Comparison of ENCODE assay signal across 17 cellular contexts in the genomic region with DNA sequence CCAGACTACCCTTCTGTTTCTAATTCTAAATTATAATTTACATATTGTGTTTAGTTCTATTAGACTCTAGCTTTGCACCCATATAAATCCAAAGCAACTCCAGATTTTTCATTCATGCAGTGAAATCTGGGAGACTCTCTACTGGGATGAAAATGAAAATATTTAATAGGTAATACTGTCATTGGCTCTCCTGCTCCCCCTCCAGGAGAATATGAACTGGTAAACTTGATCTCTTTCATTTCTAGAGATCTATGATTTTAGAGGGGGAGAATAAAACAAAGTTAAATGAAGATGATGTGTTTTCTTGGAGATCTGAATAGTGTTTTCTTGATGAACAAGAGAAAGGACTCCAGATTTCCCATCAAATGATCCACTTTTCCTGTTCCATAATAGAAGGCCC.
DNase-seq lines count a peak whose midpoint lies in the region; ATAC-seq and TF ChIP-seq lines count a peak whose summit lies in the region.
"Had no signal": no experiment of that assay in that cellular context is flagged by ENCODE, and none has a peak within 500 bp of the region (broad histone marks: within the 10 kb centered on the region; RNA-seq: fewer than 3 reads in every experiment).

No MANE protein-coding gene starts in this region.

- no peaks in the 10 kb centered on the region for H3K79me2 ChIP-seq in mammary epithelial cell (ENCODE audit: insufficient read depth, low read length)

- H3K36me3 ChIP-seq in mammary epithelial cell (ENCODE audit: insufficient read depth, low read length) (no peaks in the 10 kb centered on the region), lower lobe of right lung (no peaks in the 10 kb centered on the region), vagina (no peaks in the 10 kb centered on the region)

- in situ Hi-C loops in mammary epithelial cell (cut with MboI; ENCODE audit: low sequenced_read_pairs in 2 of 2): loop anchor here (10.0 kb wide), 2 partner anchors 140 to 200 kb away; no protein-coding TSS in a partner anchor

- peak; percentile 25; the same call in 1 of the 2 replicates for TF ChIP-seq RAD21 in Ishikawa (IDR thresholded peaks at IDR 0.05; ENCODE audit: low read depth)

- DNase-seq in AG10803 (ENCODE audit: low read depth): no peak
- no peak for DNase-seq in mammary epithelial cell
- no peak for DNase-seq in lower lobe of right lung
- DNase-seq in HEK293T (ENCODE audit: extremely low spot score): no peak
- no peak for DNase-seq in activated CD8-positive, alpha-beta T cell treated with anti-CD3 and anti-CD28 coated beads for 36 hours
- no peak for DNase-seq in vagina (ENCODE audit: extremely low spot score in 2 of 2)
- DNase-seq: activated CD4-positive, alpha-beta memory T cell treated with anti-CD3 and anti-CD28 coated beads, Interleukin-2, amount 10 ng/mL, durations not matched to agents 7 days and 5 days; aorta; C1 segment of cervical spinal cord; effector CD8-positive, alpha-beta T cell; EL; NCI-H1092; NCI-H2171; testis had no signal

- no peak for TF ChIP-seq EP300 in Ishikawa (IDR thresholded peaks at IDR 0.05; ENCODE audit: borderline replicate concordance)

- H3K9me3 Mint-ChIP-seq in activated CD8-positive, alpha-beta T cell treated with anti-CD3 and anti-CD28 coated beads for 36 hours: no peaks in the 10 kb centered on the region
- H3K9me3 Mint-ChIP-seq: activated CD4-positive, alpha-beta memory T cell treated with anti-CD3 and anti-CD28 coated beads, Interleukin-2, amount 10 ng/mL, durations not matched to agents 7 days and 5 days; activated T-helper 2 cell treated with anti-CD3 and anti-CD28 coated beads, Interferon-gamma antibody, Interleukin-2, Interleukin-4, amounts not matched to agents 10 μg/mL and 5 μg/mL and 100 μg/mL, durations not matched to agents 14 hours and 24 hours and 36 hours had no signal

- H3K4me3 ChIP-seq in AG10803 (ENCODE audit: low read length) (no peak overlapping the region), mammary epithelial cell (replicated peaks in 1 of 3; ENCODE audit: insufficient read depth in 1 of 3, low read depth in 2 of 3, low read length in 3 of 3) (no peak overlapping the region), lower lobe of right lung (no peak overlapping the region), vagina (no peak overlapping the region)
- H3K4me3 ChIP-seq: testis had no signal

- no peak overlapping the region for H3K4me3 Mint-ChIP-seq in activated CD8-positive, alpha-beta T cell treated with anti-CD3 and anti-CD28 coated beads for 36 hours
- H3K4me3 Mint-ChIP-seq: activated CD4-positive, alpha-beta memory T cell treated with anti-CD3 and anti-CD28 coated beads, Interleukin-2, amount 10 ng/mL, durations not matched to agents 7 days and 5 days had no signal

- POLR2A ChIA-PET in HEK293T (lab: Yijun Ruan, JAX): no interaction called here
- POLR2A ChIA-PET in activated CD8-positive, alpha-beta T cell treated with anti-CD3 and anti-CD28 coated beads for 36 hours (lab: Charles Lee): no interaction called here

- peaks cover 15% of the 10 kb centered on the region for H3K27me3 Mint-ChIP-seq in activated CD8-positive, alpha-beta T cell treated with anti-CD3 and anti-CD28 coated beads for 36 hours

- H3K9ac ChIP-seq in mammary epithelial cell (ENCODE audit: insufficient read depth, low read length): no peak overlapping the region

- H3K27ac ChIP-seq in mammary epithelial cell (ENCODE audit: insufficient read depth, low read depth, low read length): no peak overlapping the region
- no peak overlapping the region for H3K27ac ChIP-seq in lower lobe of right lung
- H3K27ac ChIP-seq in vagina: no peak overlapping the region
- H3K27ac ChIP-seq: testis had no signal

- intact Hi-C loops in mammary epithelial cell (cut with micrococcal nuclease): no loop called here
- intact Hi-C loops in lower lobe of right lung (cut with DNase I): no loop called here
- intact Hi-C loops in activated CD8-positive, alpha-beta T cell treated with anti-CD3 and anti-CD28 coated beads for 36 hours (cut with micrococcal nuclease): no loop called here
- intact Hi-C loops in vagina (cut with DNase I): no loop called here

- dilution Hi-C loops in mammary epithelial cell (cut with HindIII; ENCODE audit: low sequenced_read_pairs): loop anchor here (25.0 kb wide), 1 partner anchor 192 kb away; no protein-coding TSS in a partner anchor

- H4K20me1 ChIP-seq in mammary epithelial cell (ENCODE audit: insufficient read depth, low read length): no peaks in the 10 kb centered on the region

- H3K36me3 Mint-ChIP-seq in activated CD8-positive, alpha-beta T cell treated with anti-CD3 and anti-CD28 coated beads for 36 hours (ENCODE audit: low read depth): no peaks in the 10 kb centered on the region

- H3K4me2 ChIP-seq in mammary epithelial cell (ENCODE audit: insufficient read depth, low read depth, low read length): no peak overlapping the region

- H3K4me1 Mint-ChIP-seq in activated CD8-positive, alpha-beta T cell treated with anti-CD3 and anti-CD28 coated beads for 36 hours (ENCODE audit: low read depth): no peaks in the 10 kb centered on the region
- H3K4me1 Mint-ChIP-seq: activated CD4-positive, alpha-beta memory T cell treated with anti-CD3 and anti-CD28 coated beads, Interleukin-2, amount 10 ng/mL, durations not matched to agents 7 days and 5 days had no signal

- H3K27me3 ChIP-seq in mammary epithelial cell (ENCODE audit: insufficient read depth, low read length) (no peaks in the 10 kb centered on the region), lower lobe of right lung (ENCODE audit: low read depth) (no peaks in the 10 kb centered on the region), vagina (no peaks in the 10 kb centered on the region)
- H3K27me3 ChIP-seq: testis had no signal

- no peak for TF ChIP-seq POLR2A in vagina (IDR thresholded peaks at IDR 0.05)

- ATAC-seq in lower lobe of right lung: no peak
- no peak for ATAC-seq in activated CD8-positive, alpha-beta T cell treated with anti-CD3 and anti-CD28 coated beads for 36 hours
- ATAC-seq in GM21576 (IDR thresholded peaks at IDR 0.05; ENCODE audit: unreplicated experiment): no peak

- H2AFZ ChIP-seq in mammary epithelial cell (ENCODE audit: low read depth, low read length): no peak overlapping the region

- H3K4me1 ChIP-seq in mammary epithelial cell (ENCODE audit: insufficient read depth, low read length): no peaks in the 10 kb centered on the region
- no peaks in the 10 kb centered on the region for H3K4me1 ChIP-seq in lower lobe of right lung
- H3K4me1 ChIP-seq in vagina: no peaks in the 10 kb centered on the region

- no TSS peak for BruUV-seq in mammary epithelial cell (replicated peaks; lab: Mats Ljungman, UMichigan)

- H3K9me3 ChIP-seq in mammary epithelial cell (replicated peaks; ENCODE audit: insufficient read depth, low read length) (no peaks in the 10 kb centered on the region), lower lobe of right lung (no peaks in the 10 kb centered on the region), vagina (no peaks in the 10 kb centered on the region)
- H3K9me3 ChIP-seq: testis had no signal

- CTCF ChIA-PET in mammary epithelial cell (lab: Charles Lee; ENCODE audit: low non-redundant PET): no interaction called here
- CTCF ChIA-PET in HEK293T (lab: Yijun Ruan, JAX): interaction anchor here (1.2 kb wide), 1 partner anchor 8 kb away, joined by 3 read pairs; no protein-coding TSS in a partner anchor
- CTCF ChIA-PET in activated CD8-positive, alpha-beta T cell treated with anti-CD3 and anti-CD28 coated beads for 36 hours (lab: Charles Lee): interaction anchor here (1.4 kb wide), 1 partner anchor 151 kb away, joined by 3 read pairs; no protein-coding TSS in a partner anchor

- H3K27ac Mint-ChIP-seq in activated CD8-positive, alpha-beta T cell treated with anti-CD3 and anti-CD28 coated beads for 36 hours: no peak overlapping the region
- H3K27ac Mint-ChIP-seq: activated CD4-positive, alpha-beta memory T cell treated with anti-CD3 and anti-CD28 coated beads, Interleukin-2, amount 10 ng/mL, durations not matched to agents 7 days and 5 days; activated T-helper 2 cell treated with anti-CD3 and anti-CD28 coated beads, Interferon-gamma antibody, Interleukin-2, Interleukin-4, amounts not matched to agents 10 μg/mL and 5 μg/mL and 100 μg/mL, durations not matched to agents 14 hours and 24 hours and 36 hours had no signal

- TF ChIP-seq CTCF in AG10803 (conservative IDR thresholded peaks at IDR 0.05; ENCODE audit: low read length): peak; percentile 8; the same call in 1 of the 2 replicates
- TF ChIP-seq CTCF in mammary epithelial cell (conservative IDR thresholded peaks at IDR 0.05 in 1 of 2, IDR thresholded peaks at IDR 0.05 in 1 of 2; ENCODE audit: extremely low read depth in 1 of 2, insufficient read depth in 1 of 2, low read depth in 1 of 2, low read length in 2 of 2): peak; percentile 32 to 44
- TF ChIP-seq CTCF in lower lobe of right lung (IDR thresholded peaks at IDR 0.05): peak; percentile 17
- TF ChIP-seq CTCF in activated CD8-positive, alpha-beta T cell treated with anti-CD3 and anti-CD28 coated beads for 36 hours (IDR thresholded peaks at IDR 0.05): no peak
- TF ChIP-seq CTCF in vagina (IDR thresholded peaks at IDR 0.05): no peak

TF ChIP-seq in Ishikawa, 13 proteins besides CTCF, POLR2A, EP300 and RAD21 (continues in another document):
- TF ChIP-seq TCF12 (IDR thresholded peaks at IDR 0.05; ENCODE audit: low read depth) (no peak), TAF1 (IDR thresholded peaks at IDR 0.05; ENCODE audit: low read depth) (no peak), EGR1 (IDR thresholded peaks at IDR 0.05) (no peak), CREB1 (IDR thresholded peaks at IDR 0.05; ENCODE audit: low read depth) (no peak)

TF ChIP-seq in HEK293T, 16 proteins besides CTCF, POLR2A, EP300 and RAD21:
- TF ChIP-seq ZNF384 (IDR thresholded peaks at IDR 0.05): no peak
- TF ChIP-seq FOXM1 (IDR thresholded peaks at IDR 0.05; ENCODE audit: borderline replicate concordance): no peak
- TF ChIP-seq CTBP1 (IDR thresholded peaks at IDR 0.05; ENCODE audit: borderline replicate concordance): no peak
- no peak for TF ChIP-seq SP1 (IDR thresholded peaks at IDR 0.05)
- no peak for TF ChIP-seq LEF1 (IDR thresholded peaks at IDR 0.05; ENCODE audit: borderline replicate concordance)
- TF ChIP-seq TARDBP (IDR thresholded peaks at IDR 0.05): no peak
- TF ChIP-seq NFRKB (IDR thresholded peaks at IDR 0.05): no peak
- TF ChIP-seq, protein P1, sequence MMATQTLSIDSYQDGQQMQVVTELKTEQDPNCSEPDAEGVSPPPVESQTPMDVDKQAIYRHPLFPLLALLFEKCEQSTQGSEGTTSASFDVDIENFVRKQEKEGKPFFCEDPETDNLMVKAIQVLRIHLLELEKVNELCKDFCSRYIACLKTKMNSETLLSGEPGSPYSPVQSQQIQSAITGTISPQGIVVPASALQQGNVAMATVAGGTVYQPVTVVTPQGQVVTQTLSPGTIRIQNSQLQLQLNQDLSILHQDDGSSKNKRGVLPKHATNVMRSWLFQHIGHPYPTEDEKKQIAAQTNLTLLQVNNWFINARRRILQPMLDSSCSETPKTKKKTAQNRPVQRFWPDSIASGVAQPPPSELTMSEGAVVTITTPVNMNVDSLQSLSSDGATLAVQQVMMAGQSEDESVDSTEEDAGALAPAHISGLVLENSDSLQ (IDR thresholded peaks at IDR 0.05): no peak
- no peak for TF ChIP-seq ELF4 (IDR thresholded peaks at IDR 0.05)

Comparison
In these comparisons a context has a peak if more than half of its experiments do, and no peak if none do; other contexts are left out.
1. CTCF ChIP-seq: peak in AG10803 (single experiment), mammary epithelial cell (2 of 2) and lower lobe of right lung (single experiment); none in activated CD8-positive, alpha-beta T cell treated with anti-CD3 and anti-CD28 coated beads for 36 hours (single experiment) and vagina (0 of 3).